20 cellular contexts compared by ENCODE assay signal in the genomic region with DNA sequence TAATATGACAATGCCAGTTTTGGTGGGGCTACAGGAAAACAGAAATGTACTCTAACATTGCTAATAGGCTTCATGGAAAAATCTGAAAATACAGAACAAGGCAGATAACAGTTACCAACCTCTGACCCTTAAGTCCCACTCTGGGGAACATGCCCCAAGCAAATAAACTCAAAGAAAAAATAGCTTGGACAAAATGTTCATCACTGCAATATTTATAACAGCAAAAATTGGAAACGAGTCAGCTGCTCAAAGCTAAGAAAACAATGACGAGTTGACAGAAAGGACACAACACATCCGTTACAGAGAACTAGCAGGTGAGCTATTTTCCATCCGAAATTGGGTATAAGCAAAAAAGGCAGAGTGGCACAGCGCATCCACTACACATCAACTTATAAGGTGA.
"Had no signal": no experiment of that assay in that cellular context is flagged by ENCODE, and none has a peak within 500 bp of the region (broad histone marks: within the 10 kb centered on the region; RNA-seq: fewer than 3 reads in every experiment).

No MANE protein-coding gene starts in this region.

- DNase-seq: activated CD4-positive, alpha-beta T cell treated with anti-CD3 and anti-CD28 coated beads, Interleukin-2, amount 50 U/mL, for 4 hours; activated CD4-positive, CD25-positive, alpha-beta regulatory T cell treated with anti-CD3 and anti-CD28 coated beads, Interleukin-2, amount 50 U/mL, for 72 hours; activated naive CD4-positive, alpha-beta T cell treated with Interleukin-2 at 50 U/mL for 16 hours; activated T-cell treated with anti-CD3 and anti-CD28 coated beads for 4 hours; glutamatergic neuron; immature natural killer cell; mammary epithelial cell; naive B cell; posterior cingulate gyrus; stimulated activated CD4-positive, alpha-beta T cell treated with anti-CD3 and anti-CD28 coated beads, Interleukin-4, amount 100 ng/mL, for 4 hours; stimulated activated CD8-positive, alpha-beta memory T cell treated with anti-CD3 and anti-CD28 coated beads, Interleukin-4, amount 100 ng/mL, for 48 hours; stimulated activated naive CD4-positive, alpha-beta T cell treated with Interleukin-2 at 50 U/mL for 16 hours; T-cell; T-helper 9 cell had no signal

- H3K4me3 Mint-ChIP-seq: activated T-helper 17 cell treated with anti-CD3 and anti-CD28 coated beads, Interleukin-2, amount 50 U/mL, for 72 hours; immature natural killer cell; T-cell had no signal

- H3K9me3 Mint-ChIP-seq: activated T-helper 17 cell treated with anti-CD3 and anti-CD28 coated beads, Interleukin-2, amount 50 U/mL, for 72 hours; immature natural killer cell; naive B cell; T-cell had no signal

- H3K4me3 ChIP-seq: cardiac muscle cell, SK-N-MC, smooth muscle cell had no signal

- H3K36me3 ChIP-seq: cardiac muscle cell, neutrophil had no signal

- H3K27ac Mint-ChIP-seq: activated T-helper 17 cell treated with anti-CD3 and anti-CD28 coated beads, Interleukin-2, amount 50 U/mL, for 72 hours; immature natural killer cell; T-cell had no signal

- H3K27me3 ChIP-seq: cardiac muscle cell, neutrophil had no signal

- H3K9me3 ChIP-seq: neutrophil had no signal

- ATAC-seq: esophagus mucosa, T-cell had no signal

- H3K27ac ChIP-seq: cardiac muscle cell, SK-N-MC had no signal

- H3K27me3 Mint-ChIP-seq: activated T-helper 17 cell treated with anti-CD3 and anti-CD28 coated beads, Interleukin-2, amount 50 U/mL, for 72 hours; naive B cell; T-cell had no signal
